Comparison of ENCODE assay signal across 31 cellular contexts in genomic region chr6:37954791-37955190, GRCh38.
"Had no signal": no experiment of that assay in that cellular context is flagged by ENCODE, and none has a peak within 500 bp of the region (broad histone marks: within the 10 kb centered on the region; RNA-seq: fewer than 3 reads in every experiment).

No MANE protein-coding gene starts in this region.

- H3K4me3 Mint-ChIP-seq: activated CD4-positive, alpha-beta T cell treated with anti-CD3 and anti-CD28 coated beads for 36 hours; activated CD4-positive, alpha-beta T cell treated with anti-CD3 and anti-CD28 coated beads, Interleukin-2, amount 10 ng/mL, durations not matched to agents 7 days and 5 days; activated CD8-positive, alpha-beta T cell treated with anti-CD3 and anti-CD28 coated beads, Interleukin-2, amount 10 ng/mL, durations not matched to agents 7 days and 5 days; activated naive CD4-positive, alpha-beta T cell treated with anti-CD3 and anti-CD28 coated beads, Interleukin-2, amount 50 U/mL, for 24 hours; activated naive CD8-positive, alpha-beta T cell treated with anti-CD3 and anti-CD28 coated beads, Interleukin-2, amount 10 ng/mL, durations not matched to agents 7 days and 5 days; activated T-cell treated with anti-CD3 and anti-CD28 coated beads, Interleukin-2, amount 50 U/mL, for 24 hours; central memory CD8-positive, alpha-beta T cell had no signal

- H3K36me3 ChIP-seq: ascending aorta, cardiac muscle cell had no signal

- H3K4me3 ChIP-seq: ascending aorta, cardiac muscle cell, PC-9 had no signal

- FAIRE-seq: RCC 7860, TTC549 had no signal

- H3K27me3 ChIP-seq: ascending aorta, cardiac muscle cell had no signal

- ATAC-seq: activated CD4-positive, alpha-beta T cell treated with anti-CD3 and anti-CD28 coated beads for 36 hours; activated CD4-positive, CD25-positive, alpha-beta regulatory T cell treated with anti-CD3 and anti-CD28 coated beads, Interleukin-2, amount 50 U/mL, for 24 hours; activated CD8-positive, alpha-beta T cell treated with anti-CD3 and anti-CD28 coated beads, Interleukin-2, amount 10 ng/mL, durations not matched to agents 7 days and 5 days; Right ventricle myocardium inferior had no signal

- H3K27me3 Mint-ChIP-seq: activated CD4-positive, alpha-beta T cell treated with anti-CD3 and anti-CD28 coated beads for 36 hours; activated CD4-positive, alpha-beta T cell treated with anti-CD3 and anti-CD28 coated beads, Interleukin-2, amount 10 ng/mL, durations not matched to agents 7 days and 5 days; activated naive CD4-positive, alpha-beta T cell treated with anti-CD3 and anti-CD28 coated beads, Interleukin-2, amount 50 U/mL, for 24 hours; activated naive CD8-positive, alpha-beta T cell treated with anti-CD3 and anti-CD28 coated beads, Interleukin-2, amount 10 ng/mL, durations not matched to agents 7 days and 5 days; activated T-cell treated with anti-CD3 and anti-CD28 coated beads, Interleukin-2, amount 50 U/mL, for 24 hours; central memory CD8-positive, alpha-beta T cell had no signal

- H3K9me3 ChIP-seq: ascending aorta had no signal

- H2AFZ ChIP-seq: PC-9 had no signal

- H3K27ac ChIP-seq: ascending aorta, cardiac muscle cell, PC-9, RWPE1 had no signal

- DNase-seq: activated CD4-positive, alpha-beta T cell treated with anti-CD3 and anti-CD28 coated beads for 36 hours; activated CD4-positive, alpha-beta T cell treated with anti-CD3 and anti-CD28 coated beads, Interleukin-2, amount 10 ng/mL, durations not matched to agents 7 days and 5 days; activated CD4-positive, alpha-beta T cell treated with anti-CD3 and anti-CD28 coated beads, Interleukin-2, amount 50 U/mL, for 48 hours; activated CD8-positive, alpha-beta T cell treated with anti-CD3 and anti-CD28 coated beads, Interleukin-2, amount 10 ng/mL, durations not matched to agents 7 days and 5 days; activated gamma-delta T cell; activated naive CD4-positive, alpha-beta T cell treated with Interleukin-2 at 50 U/mL for 16 hours; activated naive CD8-positive, alpha-beta T cell treated with anti-CD3 and anti-CD28 coated beads, Interleukin-2, amount 10 ng/mL, durations not matched to agents 7 days and 5 days; activated T-cell treated with anti-CD3 and anti-CD28 coated beads, Interleukin-2, amount 50 U/mL, for 24 hours; amygdala; Karpas-422; NCI-H1105; NCI-H1417 treated with DMSO at 0.1 percent for 48 hours; NCI-H187 treated with DMSO at 0.1 percent for 48 hours; NCI-H2081; NCI-H226; NCI-H446 treated with DMSO at 0.1 percent for 48 hours; NCI-H524 treated with DMSO at 0.1 percent for 48 hours; NCI-H748 treated with DMSO at 0.1 percent for 48 hours; NK-92 treated with Interleukin-12 subunit alpha and Interleukin-12 subunit beta, amount 100 ng/mL, for 24 hours; PC-9; SIG-M5 had no signal

- H3K27ac Mint-ChIP-seq: activated CD4-positive, alpha-beta T cell treated with anti-CD3 and anti-CD28 coated beads for 36 hours; activated CD4-positive, alpha-beta T cell treated with anti-CD3 and anti-CD28 coated beads, Interleukin-2, amount 10 ng/mL, durations not matched to agents 7 days and 5 days; activated CD8-positive, alpha-beta T cell treated with anti-CD3 and anti-CD28 coated beads, Interleukin-2, amount 10 ng/mL, durations not matched to agents 7 days and 5 days; activated naive CD4-positive, alpha-beta T cell treated with anti-CD3 and anti-CD28 coated beads, Interleukin-2, amount 50 U/mL, for 24 hours; activated naive CD8-positive, alpha-beta T cell treated with anti-CD3 and anti-CD28 coated beads, Interleukin-2, amount 10 ng/mL, durations not matched to agents 7 days and 5 days; activated T-cell treated with anti-CD3 and anti-CD28 coated beads, Interleukin-2, amount 50 U/mL, for 24 hours; activated T-helper 2 cell treated with anti-CD3 and anti-CD28 coated beads, Interferon-gamma antibody, Interleukin-2, Interleukin-4, amounts not matched to agents 10 μg/mL and 5 μg/mL and 100 μg/mL, durations not matched to agents 14 hours and 24 hours and 36 hours had no signal

- H3K9me3 Mint-ChIP-seq: activated naive CD4-positive, alpha-beta T cell treated with anti-CD3 and anti-CD28 coated beads, Interleukin-2, amount 50 U/mL, for 24 hours; activated naive CD8-positive, alpha-beta T cell treated with anti-CD3 and anti-CD28 coated beads, Interleukin-2, amount 10 ng/mL, durations not matched to agents 7 days and 5 days; activated T-cell treated with anti-CD3 and anti-CD28 coated beads, Interleukin-2, amount 50 U/mL, for 24 hours; activated T-helper 2 cell treated with anti-CD3 and anti-CD28 coated beads, Interferon-gamma antibody, Interleukin-2, Interleukin-4, amounts not matched to agents 10 μg/mL and 5 μg/mL and 100 μg/mL, durations not matched to agents 14 hours and 24 hours and 36 hours; central memory CD8-positive, alpha-beta T cell had no signal

- H3K4me2 ChIP-seq: PC-9 had no signal
